In the genomic region with DNA sequence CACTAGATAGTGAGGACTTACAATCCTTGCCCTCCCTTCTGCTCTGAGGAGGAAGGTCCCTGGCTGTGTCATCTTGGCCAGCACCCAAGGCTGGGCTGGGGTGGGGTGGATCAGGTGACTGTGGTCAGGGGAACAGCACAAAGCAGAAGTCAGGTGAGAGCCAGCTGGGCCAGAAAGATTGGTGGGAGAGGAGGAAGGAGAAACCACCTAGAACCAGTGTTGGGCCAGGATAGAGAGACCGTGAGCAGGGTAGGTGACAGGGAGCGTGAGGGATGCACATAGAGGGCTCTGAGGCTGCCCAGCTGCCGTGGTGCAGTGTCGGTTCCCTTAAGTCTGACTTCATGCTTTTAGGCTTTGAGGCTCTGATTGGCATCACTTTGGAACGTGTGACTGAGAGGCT, we compare ENCODE assay signal across 8 cellular contexts. TPM values are rescaled to one million over a fixed set of nuclear protein-coding genes. Genes with fewer than 3 reads are reported as not detected.
DNase-seq lines count a peak whose midpoint lies in the region; ATAC-seq, FAIRE-seq and TF ChIP-seq lines count a peak whose summit lies in the region.

No MANE protein-coding gene starts in this region.

- H3K27ac Mint-ChIP-seq in activated CD4-positive, alpha-beta memory T cell treated with anti-CD3 and anti-CD28 coated beads for 36 hours, result no peak overlapping the region
- no peak overlapping the region for H3K27ac Mint-ChIP-seq in activated CD4-positive, alpha-beta memory T cell treated with anti-CD3 and anti-CD28 coated beads, Interleukin-2, amount 10 ng/mL, durations not matched to agents 7 days and 5 days

- peaks cover 22% of the 10 kb centered on the region for H3K4me1 Mint-ChIP-seq in activated CD4-positive, alpha-beta memory T cell treated with anti-CD3 and anti-CD28 coated beads for 36 hours (ENCODE audit: low read depth)
- H3K4me1 Mint-ChIP-seq in activated CD4-positive, alpha-beta memory T cell treated with anti-CD3 and anti-CD28 coated beads, Interleukin-2, amount 10 ng/mL, durations not matched to agents 7 days and 5 days, result peaks cover 12% of the 10 kb centered on the region

- H3K4me3 ChIP-seq in kidney (ENCODE audit: low read length in 2 of 2), result no peak overlapping the region
- no peak overlapping the region for H3K4me3 ChIP-seq in MM.1S (ENCODE audit: low read length)

- peak; percentile 45 for DNase-seq in activated CD4-positive, alpha-beta memory T cell treated with anti-CD3 and anti-CD28 coated beads for 36 hours
- DNase-seq in activated CD4-positive, alpha-beta memory T cell treated with anti-CD3 and anti-CD28 coated beads, Interleukin-2, amount 10 ng/mL, durations not matched to agents 7 days and 5 days, result no peak
- DNase-seq in kidney, result peak; percentile 84
- no peak for DNase-seq in NCI-H524 treated with DMSO at 0.1 percent for 48 hours (lab: John Stamatoyannopoulos, UW)
- no peak for DNase-seq in MM.1S
- DNase-seq in stimulated activated CD4-positive, alpha-beta T cell treated with anti-CD3 and anti-CD28 coated beads, Interleukin-2, amount 100 ng/mL, for 48 hours, result no peak

- peaks cover 0 to 5% of the 10 kb centered on the region in 2 donors for H3K4me1 ChIP-seq in kidney (ENCODE audit: control insufficient read depth in 1 of 2, insufficient read depth in 1 of 2, low read depth in 1 of 2, low read length in 2 of 2)
- H3K4me1 ChIP-seq in MM.1S (ENCODE audit: low read length), result peaks cover 5% of the 10 kb centered on the region; the same call in 1 of the 2 replicates

- H3K9me3 ChIP-seq in kidney (ENCODE audit: control insufficient read depth in 1 of 2, low read length in 2 of 2), result no peaks in the 10 kb centered on the region
- H3K9me3 ChIP-seq in MM.1S (replicated peaks; ENCODE audit: insufficient read depth, low read length), result no peaks in the 10 kb centered on the region

- no peaks in the 10 kb centered on the region for H4K20me1 ChIP-seq in MM.1S (ENCODE audit: insufficient read depth, low read length)

- H3K27ac ChIP-seq in kidney (ENCODE audit: low read depth in 2 of 2, low read length in 2 of 2) (peak overlapping the region in 1 of 2 donors; percentile 24), MM.1S (ENCODE audit: low read length) (no peak overlapping the region)

- TF ChIP-seq CTCF in kidney (IDR thresholded peaks at IDR 0.05; ENCODE audit: borderline replicate concordance, extremely low read depth, insufficient read depth), result no peak
- TF ChIP-seq CTCF in MM.1S (IDR thresholded peaks at IDR 0.05; ENCODE audit: low read length), result no peak

- no peak overlapping the region for H3K4me3 Mint-ChIP-seq in activated CD4-positive, alpha-beta memory T cell treated with anti-CD3 and anti-CD28 coated beads for 36 hours
- H3K4me3 Mint-ChIP-seq in activated CD4-positive, alpha-beta memory T cell treated with anti-CD3 and anti-CD28 coated beads, Interleukin-2, amount 10 ng/mL, durations not matched to agents 7 days and 5 days, result no peak overlapping the region

- POLR2A ChIA-PET in activated CD4-positive, alpha-beta memory T cell treated with anti-CD3 and anti-CD28 coated beads for 36 hours (lab: Charles Lee), result no interaction called here
- POLR2A ChIA-PET in activated CD4-positive, alpha-beta memory T cell treated with anti-CD3 and anti-CD28 coated beads, Interleukin-2, amount 10 ng/mL, durations not matched to agents 7 days and 5 days (lab: Charles Lee), result no interaction called here

- intact Hi-C loops in activated CD4-positive, alpha-beta memory T cell treated with anti-CD3 and anti-CD28 coated beads for 36 hours (cut with micrococcal nuclease), result no loop called here
- intact Hi-C loops in kidney (cut with DNase I), result no loop called here

- no peak overlapping the region for H3K4me2 ChIP-seq in MM.1S (ENCODE audit: low read depth, low read length)

- no peaks in the 10 kb centered on the region for H3K27me3 Mint-ChIP-seq in activated CD4-positive, alpha-beta memory T cell treated with anti-CD3 and anti-CD28 coated beads for 36 hours
- H3K27me3 Mint-ChIP-seq in activated CD4-positive, alpha-beta memory T cell treated with anti-CD3 and anti-CD28 coated beads, Interleukin-2, amount 10 ng/mL, durations not matched to agents 7 days and 5 days, result no peaks in the 10 kb centered on the region

- no peaks in the 10 kb centered on the region for H3K79me2 ChIP-seq in MM.1S (ENCODE audit: low read length)

- ATAC-seq in HG03139 (IDR thresholded peaks at IDR 0.05; ENCODE audit: unreplicated experiment) (peak; percentile 75), SK-N-SH treated with all-trans-retinoic acid at 6 μM for 48 hours (peak; percentile 52)

- H3K36me3 ChIP-seq in kidney (ENCODE audit: control insufficient read depth in 1 of 2, insufficient read depth in 2 of 2, low read length in 2 of 2) (no peaks in the 10 kb centered on the region), MM.1S (replicated peaks; ENCODE audit: insufficient read depth, low read length) (no peaks in the 10 kb centered on the region)

- H3F3A ChIP-seq in MM.1S (ENCODE audit: insufficient read depth, low read length), result no peaks in the 10 kb centered on the region

- no peaks in the 10 kb centered on the region for H3K27me3 ChIP-seq in MM.1S (replicated peaks; ENCODE audit: insufficient read depth, low read length)

- no peaks in the 10 kb centered on the region for H3K9me3 Mint-ChIP-seq in activated CD4-positive, alpha-beta memory T cell treated with anti-CD3 and anti-CD28 coated beads for 36 hours
- no peaks in the 10 kb centered on the region for H3K9me3 Mint-ChIP-seq in activated CD4-positive, alpha-beta memory T cell treated with anti-CD3 and anti-CD28 coated beads, Interleukin-2, amount 10 ng/mL, durations not matched to agents 7 days and 5 days

- H2AFZ ChIP-seq in MM.1S (ENCODE audit: low read length), result no peak overlapping the region

- no peaks in the 10 kb centered on the region for H3K9me2 ChIP-seq in MM.1S (replicated peaks; ENCODE audit: insufficient read depth, low read length)

- CTCF ChIA-PET in activated CD4-positive, alpha-beta memory T cell treated with anti-CD3 and anti-CD28 coated beads for 36 hours (lab: Charles Lee), result interaction anchor here (0.6 kb wide), 1 partner anchor 707 kb away, joined by 5 read pairs; no protein-coding TSS in a partner anchor
- CTCF ChIA-PET in activated CD4-positive, alpha-beta memory T cell treated with anti-CD3 and anti-CD28 coated beads, Interleukin-2, amount 10 ng/mL, durations not matched to agents 7 days and 5 days (lab: Charles Lee), result no interaction called here

- H3K9ac ChIP-seq in kidney (ENCODE audit: low read length in 2 of 2) (no peak overlapping the region), MM.1S (ENCODE audit: low read length) (no peak overlapping the region)

- FAIRE-seq in kidney (lab: Jason Lieb, UNC), result no peak

- H3K36me3 Mint-ChIP-seq in activated CD4-positive, alpha-beta memory T cell treated with anti-CD3 and anti-CD28 coated beads for 36 hours, result peaks cover 3% of the 10 kb centered on the region
- peaks cover 27% of the 10 kb centered on the region for H3K36me3 Mint-ChIP-seq in activated CD4-positive, alpha-beta memory T cell treated with anti-CD3 and anti-CD28 coated beads, Interleukin-2, amount 10 ng/mL, durations not matched to agents 7 days and 5 days (ENCODE audit: low read depth)

TF ChIP-seq in SK-N-SH treated with all-trans-retinoic acid at 6 μM for 48 hours, 23 proteins besides CTCF, POLR2A, EP300 and RAD21 (continues in another document):
- TF ChIP-seq ARNTL (CRISPR knock-in tag; IDR thresholded peaks at IDR 0.05; ENCODE audit: borderline replicate concordance, low read depth) (no peak), PPARA (CRISPR knock-in tag; IDR thresholded peaks at IDR 0.05; ENCODE audit: borderline replicate concordance) (no peak), ZC3H10 (CRISPR knock-in tag; IDR thresholded peaks at IDR 0.05) (no peak)
- TF ChIP-seq, protein P1, sequence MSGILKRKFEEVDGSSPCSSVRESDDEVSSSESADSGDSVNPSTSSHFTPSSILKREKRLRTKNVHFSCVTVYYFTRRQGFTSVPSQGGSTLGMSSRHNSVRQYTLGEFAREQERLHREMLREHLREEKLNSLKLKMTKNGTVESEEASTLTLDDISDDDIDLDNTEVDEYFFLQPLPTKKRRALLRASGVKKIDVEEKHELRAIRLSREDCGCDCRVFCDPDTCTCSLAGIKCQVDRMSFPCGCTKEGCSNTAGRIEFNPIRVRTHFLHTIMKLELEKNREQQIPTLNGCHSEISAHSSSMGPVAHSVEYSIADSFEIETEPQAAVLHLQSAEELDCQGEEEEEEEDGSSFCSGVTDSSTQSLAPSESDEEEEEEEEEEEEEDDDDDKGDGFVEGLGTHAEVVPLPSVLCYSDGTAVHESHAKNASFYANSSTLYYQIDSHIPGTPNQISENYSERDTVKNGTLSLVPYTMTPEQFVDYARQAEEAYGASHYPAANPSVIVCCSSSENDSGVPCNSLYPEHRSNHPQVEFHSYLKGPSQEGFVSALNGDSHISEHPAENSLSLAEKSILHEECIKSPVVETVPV (CRISPR knock-in tag; IDR thresholded peaks at IDR 0.05), result no peak
- TF ChIP-seq, protein P2, sequence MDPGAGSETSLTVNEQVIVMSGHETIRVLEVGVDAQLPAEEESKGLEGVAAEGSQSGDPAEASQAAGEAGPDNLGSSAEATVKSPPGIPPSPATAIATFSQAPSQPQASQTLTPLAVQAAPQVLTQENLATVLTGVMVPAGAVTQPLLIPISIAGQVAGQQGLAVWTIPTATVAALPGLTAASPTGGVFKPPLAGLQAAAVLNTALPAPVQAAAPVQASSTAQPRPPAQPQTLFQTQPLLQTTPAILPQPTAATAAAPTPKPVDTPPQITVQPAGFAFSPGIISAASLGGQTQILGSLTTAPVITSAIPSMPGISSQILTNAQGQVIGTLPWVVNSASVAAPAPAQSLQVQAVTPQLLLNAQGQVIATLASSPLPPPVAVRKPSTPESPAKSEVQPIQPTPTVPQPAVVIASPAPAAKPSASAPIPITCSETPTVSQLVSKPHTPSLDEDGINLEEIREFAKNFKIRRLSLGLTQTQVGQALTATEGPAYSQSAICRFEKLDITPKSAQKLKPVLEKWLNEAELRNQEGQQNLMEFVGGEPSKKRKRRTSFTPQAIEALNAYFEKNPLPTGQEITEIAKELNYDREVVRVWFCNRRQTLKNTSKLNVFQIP (CRISPR knock-in tag; IDR thresholded peaks at IDR 0.05; ENCODE audit: borderline replicate concordance, low read depth), result no peak

RNA-seq across cellular contexts. Expression of a gene that starts 22.7 kb away (rescaled TPM):
- total RNA-seq in activated CD4-positive, alpha-beta memory T cell treated with anti-CD3 and anti-CD28 coated beads for 36 hours, result 1 to 10 TPM; 6.6 to 7.7 TPM
- 10 to 100 TPM; 21.5 to 23.0 TPM for total RNA-seq in activated CD4-positive, alpha-beta memory T cell treated with anti-CD3 and anti-CD28 coated beads, Interleukin-2, amount 10 ng/mL, durations not matched to agents 7 days and 5 days
- total RNA-seq in kidney, result 16.7 TPM
- 2.5 TPM for polyA plus RNA-seq in kidney (ENCODE audit: insufficient read depth, low read depth, low replicate concordance)

Comparison
In these comparisons a context has a peak if more than half of its experiments do, and no peak if none do; other contexts are left out.
1. DNase-seq: peak in activated CD4-positive, alpha-beta memory T cell treated with anti-CD3 and anti-CD28 coated beads for 36 hours (single experiment) and kidney (single experiment); none in activated CD4-positive, alpha-beta memory T cell treated with anti-CD3 and anti-CD28 coated beads, Interleukin-2, amount 10 ng/mL, durations not matched to agents 7 days and 5 days (single experiment), NCI-H524 treated with DMSO at 0.1 percent for 48 hours (single experiment), MM.1S (single experiment) and stimulated activated CD4-positive, alpha-beta T cell treated with anti-CD3 and anti-CD28 coated beads, Interleukin-2, amount 100 ng/mL, for 48 hours (0 of 2).